15 cellular contexts compared by ENCODE assay signal in the genomic region with DNA sequence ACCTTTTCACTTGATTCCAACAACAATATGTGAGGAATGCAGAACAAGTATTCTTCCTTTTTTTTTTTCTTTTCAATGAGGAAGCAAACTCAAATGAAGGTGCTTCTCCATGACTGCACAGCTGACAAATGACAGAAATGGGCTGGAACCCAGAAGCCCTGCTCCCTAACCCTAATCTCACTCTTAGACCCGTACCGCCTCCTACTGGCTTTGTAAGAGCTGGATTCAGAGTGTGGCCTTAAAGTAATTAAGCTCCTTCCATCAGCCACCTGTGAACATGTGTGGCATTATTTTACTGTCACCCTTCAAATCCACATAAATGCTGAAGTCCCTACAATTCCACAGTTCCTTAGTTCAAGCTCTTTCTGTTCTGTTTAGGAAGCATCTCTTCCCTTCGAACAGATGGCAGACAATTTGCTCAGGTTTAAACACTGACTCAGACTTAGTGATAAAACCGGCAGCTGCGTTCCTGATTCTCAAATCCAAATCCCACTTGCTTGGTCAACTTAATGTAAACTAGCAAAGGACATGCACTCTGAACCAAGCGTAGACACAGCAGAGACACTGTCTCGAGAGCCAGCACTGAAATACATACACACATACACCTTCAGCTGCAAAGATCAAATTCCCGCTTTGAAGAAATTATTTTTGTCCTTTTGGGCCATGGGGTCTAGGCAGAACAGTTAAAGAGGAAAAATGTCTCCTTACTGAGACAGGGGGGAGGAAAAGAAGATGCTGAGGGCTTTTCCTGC.
A peak's percentile ranks its signal among the peaks of the same experiment; 100 is the strongest.
DNase-seq lines count a peak whose midpoint lies in the region; ATAC-seq and TF ChIP-seq lines count a peak whose summit lies in the region.
"Had no signal": no experiment of that assay in that cellular context is flagged by ENCODE, and none has a peak within 500 bp of the region (broad histone marks: within the 10 kb centered on the region; RNA-seq: fewer than 3 reads in every experiment).

No MANE protein-coding gene starts in this region.

- CTCF ChIA-PET in HEK293T (lab: Yijun Ruan, JAX) = interaction anchor here (0.6 to 2.8 kb wide), 48 partner anchors 8 to 1628 kb away, joined by 3 to 21 read pairs (median 4); partner anchors contain the start of gene TLE4
- CTCF ChIA-PET in activated naive CD4-positive, alpha-beta T cell treated with anti-CD3 and anti-CD28 coated beads for 36 hours (lab: Charles Lee) = interaction anchor here (0.7 kb wide), 1 partner anchor 126 kb away, joined by 4 read pairs; no protein-coding TSS in a partner anchor

- no peak overlapping the region for H3K4me3 Mint-ChIP-seq in activated naive CD4-positive, alpha-beta T cell treated with anti-CD3 and anti-CD28 coated beads for 36 hours
- H3K4me3 Mint-ChIP-seq: activated CD4-positive, alpha-beta T cell treated with anti-CD3 and anti-CD28 coated beads, Interleukin-2, amount 10 ng/mL, durations not matched to agents 7 days and 5 days; activated naive CD8-positive, alpha-beta T cell treated with anti-CD3 and anti-CD28 coated beads, Interleukin-2, amount 10 ng/mL, durations not matched to agents 7 days and 5 days; CD8-positive, alpha-beta memory T cell had no signal

- no peak overlapping the region for H3K4me3 ChIP-seq in ovary

- POLR2A ChIA-PET in HEK293T (lab: Yijun Ruan, JAX) = interaction anchor here (0.7 to 4.1 kb wide), 7 partner anchors 9 to 317 kb away, joined by 3 to 59 read pairs (median 4); partner anchors contain the start of gene TLE4

- peaks cover 9% of the 10 kb centered on the region for H3K27me3 Mint-ChIP-seq in activated naive CD4-positive, alpha-beta T cell treated with anti-CD3 and anti-CD28 coated beads for 36 hours (ENCODE audit: low read depth)
- H3K27me3 Mint-ChIP-seq: activated naive CD8-positive, alpha-beta T cell treated with anti-CD3 and anti-CD28 coated beads, Interleukin-2, amount 10 ng/mL, durations not matched to agents 7 days and 5 days had no signal

- no peak for ATAC-seq in GM21723 (IDR thresholded peaks at IDR 0.05; ENCODE audit: unreplicated experiment)
- ATAC-seq: esophagus mucosa had no signal

- H3K36me3 Mint-ChIP-seq in activated naive CD4-positive, alpha-beta T cell treated with anti-CD3 and anti-CD28 coated beads for 36 hours (ENCODE audit: low read depth) = no peaks in the 10 kb centered on the region
- H3K36me3 Mint-ChIP-seq: activated naive CD8-positive, alpha-beta T cell treated with anti-CD3 and anti-CD28 coated beads, Interleukin-2, amount 10 ng/mL, durations not matched to agents 7 days and 5 days; CD8-positive, alpha-beta memory T cell had no signal

- H3K4me1 Mint-ChIP-seq in activated naive CD4-positive, alpha-beta T cell treated with anti-CD3 and anti-CD28 coated beads for 36 hours (ENCODE audit: low read depth) = no peaks in the 10 kb centered on the region
- H3K4me1 Mint-ChIP-seq: activated CD4-positive, alpha-beta T cell treated with anti-CD3 and anti-CD28 coated beads, Interleukin-2, amount 10 ng/mL, durations not matched to agents 7 days and 5 days; activated naive CD8-positive, alpha-beta T cell treated with anti-CD3 and anti-CD28 coated beads, Interleukin-2, amount 10 ng/mL, durations not matched to agents 7 days and 5 days; CD8-positive, alpha-beta memory T cell had no signal

- no peaks in the 10 kb centered on the region for H3K36me3 ChIP-seq in ovary

- no peak for TF ChIP-seq EP300 in ovary (IDR thresholded peaks at IDR 0.05)

- WGBS in ovary, 3 donors = 25 to 55% (median 35%) methylated on average over 8 of the region's 8 CpGs

- no peak for TF ChIP-seq CTCF in ovary (IDR thresholded peaks at IDR 0.05)

- peak; percentile 34 for DNase-seq in AML-193 (lab: John Stamatoyannopoulos, UW)
- peak; percentile 77 for DNase-seq in HEK293T (ENCODE audit: extremely low spot score)
- DNase-seq in OCI-M1 (lab: John Stamatoyannopoulos, UW) = peak; percentile 1
- DNase-seq in glomerular visceral epithelial cell (ENCODE audit: extremely low spot score) = peak; percentile 11
- DNase-seq in ovary = no peak
- no peak for DNase-seq in activated naive CD4-positive, alpha-beta T cell treated with anti-CD3 and anti-CD28 coated beads for 36 hours
- no peak for DNase-seq in NCI-H345 treated with DMSO at 0.1 percent for 48 hours (lab: John Stamatoyannopoulos, UW; ENCODE audit: unreplicated experiment)
- DNase-seq: activated CD4-positive, alpha-beta T cell treated with anti-CD3 and anti-CD28 coated beads, Interleukin-2, amount 10 ng/mL, durations not matched to agents 7 days and 5 days; activated naive CD8-positive, alpha-beta T cell treated with anti-CD3 and anti-CD28 coated beads, Interleukin-2, amount 10 ng/mL, durations not matched to agents 7 days and 5 days; CD8-positive, alpha-beta memory T cell; mammary epithelial cell; NCI-H1436; stimulated activated CD8-positive, alpha-beta memory T cell treated with anti-CD3 and anti-CD28 coated beads, Interleukin-4, amount 100 ng/mL, for 48 hours had no signal

- no peak overlapping the region for H3K27ac ChIP-seq in ovary

- no peaks in the 10 kb centered on the region for H3K9me3 ChIP-seq in ovary

- H3K27ac Mint-ChIP-seq in activated naive CD4-positive, alpha-beta T cell treated with anti-CD3 and anti-CD28 coated beads for 36 hours = no peak overlapping the region
- H3K27ac Mint-ChIP-seq: activated CD4-positive, alpha-beta T cell treated with anti-CD3 and anti-CD28 coated beads, Interleukin-2, amount 10 ng/mL, durations not matched to agents 7 days and 5 days; activated naive CD8-positive, alpha-beta T cell treated with anti-CD3 and anti-CD28 coated beads, Interleukin-2, amount 10 ng/mL, durations not matched to agents 7 days and 5 days; CD8-positive, alpha-beta memory T cell had no signal

- intact Hi-C loops in ovary (cut with DNase I) = no loop called here
- intact Hi-C loops in activated naive CD4-positive, alpha-beta T cell treated with anti-CD3 and anti-CD28 coated beads for 36 hours (cut with micrococcal nuclease) = no loop called here

- no peak for TF ChIP-seq POLR2A in ovary (IDR thresholded peaks at IDR 0.05)

- H3K27me3 ChIP-seq in ovary = no peaks in the 10 kb centered on the region

- no peaks in the 10 kb centered on the region for H3K4me1 ChIP-seq in ovary (ENCODE audit: insufficient read depth)

- H3K9me3 Mint-ChIP-seq in activated naive CD4-positive, alpha-beta T cell treated with anti-CD3 and anti-CD28 coated beads for 36 hours = no peaks in the 10 kb centered on the region
- H3K9me3 Mint-ChIP-seq: activated CD4-positive, alpha-beta T cell treated with anti-CD3 and anti-CD28 coated beads, Interleukin-2, amount 10 ng/mL, durations not matched to agents 7 days and 5 days; activated naive CD8-positive, alpha-beta T cell treated with anti-CD3 and anti-CD28 coated beads, Interleukin-2, amount 10 ng/mL, durations not matched to agents 7 days and 5 days; CD8-positive, alpha-beta memory T cell had no signal

TF ChIP-seq in HEK293T, 16 proteins besides CTCF, POLR2A, EP300 and RAD21:
- TF ChIP-seq HDGF (IDR thresholded peaks at IDR 0.05; ENCODE audit: borderline replicate concordance) (no peak), ELF4 (IDR thresholded peaks at IDR 0.05) (no peak), ARNT (IDR thresholded peaks at IDR 0.05) (no peak), FOXK2 (IDR thresholded peaks at IDR 0.05) (no peak), TARDBP (IDR thresholded peaks at IDR 0.05) (no peak), SP1 (IDR thresholded peaks at IDR 0.05) (no peak), ZNF384 (IDR thresholded peaks at IDR 0.05) (no peak), SUZ12 (IDR thresholded peaks at IDR 0.05) (no peak), BHLHE40 (IDR thresholded peaks at IDR 0.05; ENCODE audit: borderline replicate concordance) (no peak), L3MBTL2 (conservative IDR thresholded peaks at IDR 0.05) (no peak), NFRKB (IDR thresholded peaks at IDR 0.05) (no peak), LEF1 (IDR thresholded peaks at IDR 0.05; ENCODE audit: borderline replicate concordance) (no peak), FOXM1 (IDR thresholded peaks at IDR 0.05; ENCODE audit: borderline replicate concordance) (no peak), FOXA1 (IDR thresholded peaks at IDR 0.05) (no peak), CTBP1 (IDR thresholded peaks at IDR 0.05; ENCODE audit: borderline replicate concordance) (no peak)
- TF ChIP-seq, protein P1, sequence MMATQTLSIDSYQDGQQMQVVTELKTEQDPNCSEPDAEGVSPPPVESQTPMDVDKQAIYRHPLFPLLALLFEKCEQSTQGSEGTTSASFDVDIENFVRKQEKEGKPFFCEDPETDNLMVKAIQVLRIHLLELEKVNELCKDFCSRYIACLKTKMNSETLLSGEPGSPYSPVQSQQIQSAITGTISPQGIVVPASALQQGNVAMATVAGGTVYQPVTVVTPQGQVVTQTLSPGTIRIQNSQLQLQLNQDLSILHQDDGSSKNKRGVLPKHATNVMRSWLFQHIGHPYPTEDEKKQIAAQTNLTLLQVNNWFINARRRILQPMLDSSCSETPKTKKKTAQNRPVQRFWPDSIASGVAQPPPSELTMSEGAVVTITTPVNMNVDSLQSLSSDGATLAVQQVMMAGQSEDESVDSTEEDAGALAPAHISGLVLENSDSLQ (IDR thresholded peaks at IDR 0.05) = no peak

Comparison
In these comparisons a context has a peak if more than half of its experiments do, and no peak if none do; other contexts are left out.
1. DNase-seq: peak in AML-193 (2 of 2), HEK293T (single experiment), OCI-M1 (single experiment) and glomerular visceral epithelial cell (single experiment); none in ovary (0 of 5), activated naive CD4-positive, alpha-beta T cell treated with anti-CD3 and anti-CD28 coated beads for 36 hours (single experiment) and NCI-H345 treated with DMSO at 0.1 percent for 48 hours (single experiment).